In the genomic region with DNA sequence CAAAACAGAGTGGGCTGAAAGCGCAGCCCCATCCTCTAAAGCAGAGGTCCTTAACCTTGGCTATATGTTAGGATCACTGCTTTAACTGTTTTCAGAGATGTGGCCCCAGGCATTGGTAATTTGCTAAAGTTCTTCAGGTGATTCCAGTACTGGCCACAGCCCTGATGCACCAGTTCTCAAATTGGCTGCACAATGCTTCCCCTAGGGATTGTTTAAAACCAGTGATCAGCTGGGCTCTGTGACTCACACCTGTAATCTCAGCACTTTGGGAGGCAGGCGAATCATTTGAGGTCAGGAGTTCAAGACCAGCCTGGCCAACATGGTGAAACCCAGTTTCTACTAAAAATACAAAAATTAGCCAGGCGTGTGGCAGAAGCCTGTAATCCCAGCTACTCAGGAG, we compare ENCODE assay signal across 1 cellular context.
TF ChIP-seq lines count a peak whose summit lies in the region.

No MANE protein-coding gene starts in this region.

TF ChIP-seq in IMR-90, 13 proteins besides CTCF, POLR2A, EP300 and RAD21:
- TF ChIP-seq, protein P1, sequence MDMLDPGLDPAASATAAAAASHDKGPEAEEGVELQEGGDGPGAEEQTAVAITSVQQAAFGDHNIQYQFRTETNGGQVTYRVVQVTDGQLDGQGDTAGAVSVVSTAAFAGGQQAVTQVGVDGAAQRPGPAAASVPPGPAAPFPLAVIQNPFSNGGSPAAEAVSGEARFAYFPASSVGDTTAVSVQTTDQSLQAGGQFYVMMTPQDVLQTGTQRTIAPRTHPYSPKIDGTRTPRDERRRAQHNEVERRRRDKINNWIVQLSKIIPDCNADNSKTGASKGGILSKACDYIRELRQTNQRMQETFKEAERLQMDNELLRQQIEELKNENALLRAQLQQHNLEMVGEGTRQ (IDR thresholded peaks at IDR 0.05; ENCODE audit: low read depth, low read length), result no peak
- TF ChIP-seq RFX5 (IDR thresholded peaks at IDR 0.05; ENCODE audit: low read depth, low read length), result no peak
